In the genomic region with DNA sequence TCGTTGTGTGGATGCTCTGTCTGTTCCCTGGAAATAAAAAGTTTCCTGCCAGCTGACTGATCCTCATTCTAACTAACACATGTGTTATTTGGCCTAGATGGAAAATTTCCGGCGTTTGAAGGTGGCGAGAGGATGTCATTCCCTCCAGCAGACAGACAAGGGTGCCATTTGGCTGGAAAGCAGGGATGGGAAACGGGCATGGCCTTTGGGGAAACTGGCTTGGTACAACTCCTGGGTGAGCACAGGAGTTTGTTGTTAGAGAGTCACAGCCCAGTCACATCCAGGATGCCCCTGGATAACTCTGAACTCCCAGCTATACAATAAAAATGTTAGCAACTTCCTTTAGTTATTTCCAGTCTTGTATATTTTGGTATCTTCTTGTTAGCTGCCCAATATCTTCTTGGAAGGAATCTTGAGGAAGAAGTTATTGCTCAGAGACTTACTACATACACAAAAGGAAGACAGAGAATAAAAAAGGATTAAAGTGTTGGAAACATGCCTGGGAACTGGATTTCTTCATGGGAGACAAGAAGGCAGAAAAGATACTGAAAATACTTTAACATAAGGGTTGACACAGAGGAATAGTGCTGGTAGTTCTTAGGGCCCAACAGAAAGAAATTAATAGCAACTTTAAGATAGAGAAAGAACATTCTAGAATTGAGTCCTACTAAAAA, we compare ENCODE assay signal across 1 cellular context.
TF ChIP-seq lines count a peak whose summit lies in the region.

No MANE protein-coding gene starts in this region.

TF ChIP-seq in H1, 55 proteins besides CTCF, POLR2A, EP300 and RAD21:
- TF ChIP-seq SP2 (IDR thresholded peaks at IDR 0.05; ENCODE audit: low read length) = no peak
- no peak for TF ChIP-seq CBX5 (IDR thresholded peaks at IDR 0.05; ENCODE audit: low read depth, low read length)
- no peak for TF ChIP-seq CEBPB (IDR thresholded peaks at IDR 0.05; ENCODE audit: low read depth, low read length)
- TF ChIP-seq FOSL1 (IDR thresholded peaks at IDR 0.05; ENCODE audit: insufficient read depth, low read depth, low read length) = no peak
- no peak for TF ChIP-seq KDM4A (IDR thresholded peaks at IDR 0.05; ENCODE audit: low read depth, low read length, severe bottlenecking)
- no peak for TF ChIP-seq KDM5A (IDR thresholded peaks at IDR 0.05; ENCODE audit: low read length)
- TF ChIP-seq KDM1A (IDR thresholded peaks at IDR 0.05; ENCODE audit: borderline replicate concordance, low read length) = no peak
- no peak for TF ChIP-seq BRCA1 (IDR thresholded peaks at IDR 0.05; ENCODE audit: low read depth, low read length)
- TF ChIP-seq RBBP5 (IDR thresholded peaks at IDR 0.05; ENCODE audit: borderline replicate concordance, low read depth, low read length) = no peak
- TF ChIP-seq GTF2F1 (IDR thresholded peaks at IDR 0.05; ENCODE audit: borderline replicate concordance, low read depth, low read length) = no peak
